In the genomic region with DNA sequence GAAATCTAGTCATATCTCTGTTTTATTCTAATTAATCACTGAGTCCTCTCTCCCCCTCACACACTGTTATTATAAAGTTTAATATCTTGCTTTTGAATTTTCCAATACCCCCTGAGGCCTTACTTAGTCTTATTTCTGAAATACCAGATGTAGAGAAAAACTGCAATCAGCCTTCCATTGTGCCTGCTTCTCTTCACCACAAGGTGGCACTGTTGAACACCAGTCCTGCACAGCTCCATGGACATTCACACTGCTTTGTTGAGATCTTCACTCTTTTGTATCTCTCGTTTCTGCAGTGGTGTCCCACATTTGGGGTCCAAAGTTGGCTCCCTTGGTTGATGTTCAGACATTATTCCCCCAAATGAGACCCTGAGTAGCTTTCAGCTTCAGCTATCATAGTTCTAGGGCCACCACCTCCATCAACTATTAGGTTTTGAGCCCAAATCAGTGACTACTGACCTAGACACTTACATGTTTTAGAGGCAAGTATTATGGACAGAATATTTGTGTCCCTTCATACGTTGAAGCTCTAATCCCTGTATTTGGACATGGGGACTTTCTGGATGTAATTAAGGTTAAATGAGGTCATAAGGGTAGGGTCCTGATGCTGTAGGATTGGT, we compare ENCODE assay signal across 9 cellular contexts. TPM values are rescaled to one million over a fixed set of nuclear protein-coding genes. Genes with fewer than 3 reads are reported as not detected.
DNase-seq lines count a peak whose midpoint lies in the region; ATAC-seq, FAIRE-seq and TF ChIP-seq lines count a peak whose summit lies in the region.
"Had no signal": no experiment of that assay in that cellular context is flagged by ENCODE, and none has a peak within 500 bp of the region (broad histone marks: within the 10 kb centered on the region; RNA-seq: fewer than 3 reads in every experiment).

No MANE protein-coding gene starts in this region.

- H3K4me1 Mint-ChIP-seq in activated CD4-positive, alpha-beta T cell treated with anti-CD3 and anti-CD28 coated beads, Interleukin-2, amount 10 ng/mL, durations not matched to agents 7 days and 5 days: no peaks in the 10 kb centered on the region
- H3K4me1 Mint-ChIP-seq in activated CD8-positive, alpha-beta memory T cell treated with anti-CD3 and anti-CD28 coated beads, Interleukin-2, amount 10 ng/mL, durations not matched to agents 7 days and 5 days: no peaks in the 10 kb centered on the region

- H3K4me3 ChIP-seq in K562 (no peak overlapping the region), parathyroid adenoma (ENCODE audit: low read depth, low read length) (no peak overlapping the region), mucosa of descending colon (no peak overlapping the region)

- no peaks in the 10 kb centered on the region; a peak in 1 of 5 replicates for H3K27me3 ChIP-seq in K562 (ENCODE audit: control insufficient read depth in 2 of 2, insufficient read depth in 2 of 2, low read length in 2 of 2)
- no peaks in the 10 kb centered on the region for H3K27me3 ChIP-seq in parathyroid adenoma (ENCODE audit: control insufficient read depth, insufficient read depth, low read length)

- POLR2A ChIA-PET in activated CD4-positive, alpha-beta T cell treated with anti-CD3 and anti-CD28 coated beads, Interleukin-2, amount 10 ng/mL, durations not matched to agents 7 days and 5 days (lab: Charles Lee): no interaction called here
- POLR2A ChIA-PET in K562 (lab: Yijun Ruan, JAX): interaction anchor here (1.2 kb wide), 1 partner anchor 15 kb away, joined by 3 read pairs; no protein-coding TSS in a partner anchor

- H2AFZ ChIP-seq in K562 (ENCODE audit: low read depth, low read length) (no peak overlapping the region), parathyroid adenoma (no peak overlapping the region)

- no peak overlapping the region for H3K9ac ChIP-seq in K562 (ENCODE audit: insufficient read depth in 1 of 2, low read depth in 2 of 2, low read length in 2 of 2)
- no peak overlapping the region for H3K9ac ChIP-seq in parathyroid adenoma

- H3K4me2 ChIP-seq in K562 (ENCODE audit: insufficient read depth, low read length): no peak overlapping the region
- H3K4me2 ChIP-seq in parathyroid adenoma (ENCODE audit: low read length): no peak overlapping the region

- no TSS peak for BruUV-seq in K562 (replicated peaks; lab: Mats Ljungman, UMichigan)

- TF ChIP-seq EP300 in K562 (IDR thresholded peaks at IDR 0.05; ENCODE audit: low read length): no peak

- peaks cover 10% of the 10 kb centered on the region for H3K9me3 ChIP-seq in K562 (replicated peaks; ENCODE audit: control insufficient read depth, insufficient read depth, low read depth, low read length)
- H3K9me3 ChIP-seq in parathyroid adenoma (ENCODE audit: control insufficient read depth, low read length): no peaks in the 10 kb centered on the region
- H3K9me3 ChIP-seq in mucosa of descending colon: peaks cover 31% of the 10 kb centered on the region

- peak; percentile 87 for FAIRE-seq in K562 (lab: Jason Lieb, UNC)
- FAIRE-seq: G401.6 had no signal

- H3K79me2 ChIP-seq in K562 (ENCODE audit: control insufficient read depth, insufficient read depth, low read length) (no peaks in the 10 kb centered on the region), parathyroid adenoma (peaks cover 11% of the 10 kb centered on the region)

- H3K27me3 Mint-ChIP-seq in activated CD4-positive, alpha-beta T cell treated with anti-CD3 and anti-CD28 coated beads, Interleukin-2, amount 10 ng/mL, durations not matched to agents 7 days and 5 days: no peaks in the 10 kb centered on the region
- no peaks in the 10 kb centered on the region for H3K27me3 Mint-ChIP-seq in activated CD8-positive, alpha-beta memory T cell treated with anti-CD3 and anti-CD28 coated beads, Interleukin-2, amount 10 ng/mL, durations not matched to agents 7 days and 5 days

- ATAC-seq in K562 (peak; percentile 71), mucosa of descending colon (no peak)
- no peak for ATAC-seq in activated CD8-positive, alpha-beta memory T cell treated with anti-CD3 and anti-CD28 coated beads, Interleukin-2, amount 10 ng/mL, durations not matched to agents 7 days and 5 days

- TF ChIP-seq RAD21 in K562 (CRISPR knock-in tag; conservative IDR thresholded peaks at IDR 0.05 in 1 of 2, IDR thresholded peaks at IDR 0.05 in 1 of 2): peak; percentile 64 to 89

- CTCF ChIA-PET in activated CD4-positive, alpha-beta T cell treated with anti-CD3 and anti-CD28 coated beads, Interleukin-2, amount 10 ng/mL, durations not matched to agents 7 days and 5 days (lab: Charles Lee): interaction anchor here (0.6 to 1.5 kb wide), 2 partner anchors 24 to 704 kb away, joined by 3 read pairs; no protein-coding TSS in a partner anchor
- CTCF ChIA-PET in K562 (lab: Yijun Ruan, JAX; ENCODE audit: low intra/inter-chr PET ratio): interaction anchor here (0.6 to 1.0 kb wide), 4 partner anchors 381 to 720 kb away, joined by 3 to 7 read pairs (median 4); no protein-coding TSS in a partner anchor
- CTCF ChIA-PET in activated CD8-positive, alpha-beta memory T cell treated with anti-CD3 and anti-CD28 coated beads, Interleukin-2, amount 10 ng/mL, durations not matched to agents 7 days and 5 days (lab: Charles Lee): interaction anchor here (0.8 to 1.5 kb wide), 5 partner anchors 8 to 720 kb away, joined by 3 to 5 read pairs (median 3); no protein-coding TSS in a partner anchor

- no peaks in the 10 kb centered on the region for H4K20me1 ChIP-seq in K562 (replicated peaks; ENCODE audit: control insufficient read depth, insufficient read depth, low read length)

- no peak overlapping the region for H3K4me3 Mint-ChIP-seq in activated CD4-positive, alpha-beta T cell treated with anti-CD3 and anti-CD28 coated beads, Interleukin-2, amount 10 ng/mL, durations not matched to agents 7 days and 5 days
- no peak overlapping the region for H3K4me3 Mint-ChIP-seq in activated CD8-positive, alpha-beta memory T cell treated with anti-CD3 and anti-CD28 coated beads, Interleukin-2, amount 10 ng/mL, durations not matched to agents 7 days and 5 days

- H3K36me3 Mint-ChIP-seq in activated CD4-positive, alpha-beta T cell treated with anti-CD3 and anti-CD28 coated beads, Interleukin-2, amount 10 ng/mL, durations not matched to agents 7 days and 5 days (ENCODE audit: low read depth): peaks cover 4% of the 10 kb centered on the region
- no peaks in the 10 kb centered on the region for H3K36me3 Mint-ChIP-seq in activated CD8-positive, alpha-beta memory T cell treated with anti-CD3 and anti-CD28 coated beads, Interleukin-2, amount 10 ng/mL, durations not matched to agents 7 days and 5 days

- H3K27ac Mint-ChIP-seq in activated CD4-positive, alpha-beta T cell treated with anti-CD3 and anti-CD28 coated beads, Interleukin-2, amount 10 ng/mL, durations not matched to agents 7 days and 5 days: no peak overlapping the region
- no peak overlapping the region for H3K27ac Mint-ChIP-seq in activated CD8-positive, alpha-beta memory T cell treated with anti-CD3 and anti-CD28 coated beads, Interleukin-2, amount 10 ng/mL, durations not matched to agents 7 days and 5 days

- TF ChIP-seq POLR2A in K562 (conservative IDR thresholded peaks at IDR 0.05): no peak

- no peaks in the 10 kb centered on the region for H3K4me1 ChIP-seq in K562 (replicated peaks in 1 of 2; ENCODE audit: control insufficient read depth in 2 of 2, insufficient read depth in 2 of 2, low read length in 2 of 2)
- H3K4me1 ChIP-seq in parathyroid adenoma: no peaks in the 10 kb centered on the region
- H3K4me1 ChIP-seq in mucosa of descending colon (ENCODE audit: low read depth): no peaks in the 10 kb centered on the region

- peak; percentile 78 to 87 (median 84) for TF ChIP-seq CTCF in K562 (IDR thresholded peaks at IDR 0.05 in 2 of 3, conservative IDR thresholded peaks at IDR 0.05 in 1 of 3; ENCODE audit: insufficient read depth in 2 of 3, low read depth in 1 of 3, low read length in 3 of 3)
- TF ChIP-seq CTCF in parathyroid adenoma (IDR thresholded peaks at IDR 0.05): peak; percentile 19
- TF ChIP-seq CTCF in mucosa of descending colon (IDR thresholded peaks at IDR 0.05): no peak

- peaks cover 46% of the 10 kb centered on the region for H3K9me3 Mint-ChIP-seq in activated CD4-positive, alpha-beta T cell treated with anti-CD3 and anti-CD28 coated beads, Interleukin-2, amount 10 ng/mL, durations not matched to agents 7 days and 5 days
- H3K9me3 Mint-ChIP-seq in activated CD8-positive, alpha-beta memory T cell treated with anti-CD3 and anti-CD28 coated beads, Interleukin-2, amount 10 ng/mL, durations not matched to agents 7 days and 5 days (ENCODE audit: low read depth): peaks cover 25% of the 10 kb centered on the region

- H3K36me3 ChIP-seq in K562 (ENCODE audit: control insufficient read depth, insufficient read depth, low read length) (no peaks in the 10 kb centered on the region), parathyroid adenoma (ENCODE audit: control insufficient read depth, insufficient read depth, low read length) (no peaks in the 10 kb centered on the region), mucosa of descending colon (ENCODE audit: low read depth) (no peaks in the 10 kb centered on the region)

- DNase-seq in activated CD4-positive, alpha-beta T cell treated with anti-CD3 and anti-CD28 coated beads, Interleukin-2, amount 10 ng/mL, durations not matched to agents 7 days and 5 days: peak; percentile 22
- no peak for DNase-seq in activated CD4-positive, alpha-beta T cell treated with anti-CD3 and anti-CD28 coated beads, Interleukin-2, amount 50 U/mL, for 4 hours
- DNase-seq in KG1 (lab: John Stamatoyannopoulos, UW): peak; percentile 37
- DNase-seq in K562 (ENCODE audit: extremely low read depth in 1 of 4, low spot score in 3 of 4): peak; percentile 48 to 69 (median 50)
- no peak for DNase-seq in mucosa of descending colon
- DNase-seq in NCI-H446 (lab: John Stamatoyannopoulos, UW): no peak
- no peak for DNase-seq in activated CD8-positive, alpha-beta memory T cell treated with anti-CD3 and anti-CD28 coated beads, Interleukin-2, amount 10 ng/mL, durations not matched to agents 7 days and 5 days

- in situ Hi-C loops in K562 (cut with MboI): no loop called here

- intact Hi-C loops in K562 (cut with micrococcal nuclease): loop anchor here (1.0 kb wide), 1 partner anchor 24 kb away; the partner anchor contains the start of gene BOD1
- intact Hi-C loops in mucosa of descending colon (cut with DNase I, micrococcal nuclease): no loop called here

- WGBS in K562 (ENCODE audit: insufficient coverage, low coverage, missing lambda C conversion rate): 3% methylated on average over 2 of the region's 2 CpGs

- no peaks in the 10 kb centered on the region for H3K9me1 ChIP-seq in K562 (ENCODE audit: control insufficient read depth, insufficient read depth, low read length)

- H3K27ac ChIP-seq in K562 (ENCODE audit: extremely low read depth, low read depth, low read length) (no peak overlapping the region), parathyroid adenoma (no peak overlapping the region)

RNA-seq across cellular contexts. Expression of gene BOD1, which starts 24.3 kb away (rescaled TPM):
- 10 to 100 TPM; 17.7 to 22.6 TPM for total RNA-seq in activated CD4-positive, alpha-beta T cell treated with anti-CD3 and anti-CD28 coated beads, Interleukin-2, amount 10 ng/mL, durations not matched to agents 7 days and 5 days
- total RNA-seq in K562 (2011; cell fraction: chromatin; rRNA removed; ENCODE audit: low replicate concordance): 16.7 and 29.4 TPM in 2 replicates
- total RNA-seq in K562 (2011; cell fraction: nucleolus; rRNA removed): 12.8 and 14.3 TPM in 2 replicates
- 20.2 and 24.8 TPM in 2 replicates for total RNA-seq in K562 (2011; cell fraction: nucleoplasm; rRNA removed)
- total RNA-seq in K562 (2014; rRNA removed) (19.3 and 20.3 TPM in 2 replicates), K562 (2014; rRNA removed; fragmentation: Illumina TruSeq; extraction: Trizol) (20.2 and 22.6 TPM in 2 replicates), K562 (2015; rRNA removed; fragmentation: Illumina TruSeq; extraction: Trizol) (31.1 and 31.5 TPM in 2 replicates), K562 (2021) (17.9 and 22.0 TPM in 2 replicates), mucosa of descending colon (10 to 100 TPM; 22.1 to 38.3 (median 25.9) TPM)
- polyA plus RNA-seq in K562 (2011; rRNA removed) (31.6 and 35.6 TPM in 2 replicates), K562 (2014; fragmentation: Illumina TruSeq; extraction: Trizol) (22.0 and 24.6 TPM in 2 replicates), K562 (2014; fragmentation: Nextera tagmentation; extraction: Ambion mirVana) (10 to 100 TPM; 10.1 to 10.8 TPM), K562 (2014; rRNA removed) (23.8 and 26.7 TPM in 2 replicates)
- polyA plus RNA-seq in K562 (2011; cell fraction: cytosol; rRNA removed): 12.4 and 22.2 TPM in 2 replicates
- 56.7 and 79.6 TPM in 2 replicates for polyA plus RNA-seq in K562 (2011; cell fraction: nucleus; rRNA removed)
- 18.4 and 19.0 TPM in 2 replicates for polyA plus RNA-seq in K562 (2012)
- polyA minus RNA-seq in K562 (2011; rRNA and poly(A)+ RNA removed): 29.3 and 39.7 TPM in 2 replicates
- 8.3 and 10.8 TPM in 2 replicates for polyA minus RNA-seq in K562 (2011; cell fraction: cytosol; rRNA and poly(A)+ RNA removed)
- 14.5 and 37.8 TPM in 2 replicates for polyA minus RNA-seq in K562 (2011; cell fraction: nucleus; rRNA and poly(A)+ RNA removed)
- total RNA-seq in activated CD8-positive, alpha-beta memory T cell treated with anti-CD3 and anti-CD28 coated beads, Interleukin-2, amount 10 ng/mL, durations not matched to agents 7 days and 5 days: 10 to 100 TPM; 15.5 to 18.5 TPM

Comparison
In these comparisons a context has a peak if more than half of its experiments do, and no peak if none do; other contexts are left out.
1. DNase-seq: peak in activated CD4-positive, alpha-beta T cell treated with anti-CD3 and anti-CD28 coated beads, Interleukin-2, amount 10 ng/mL, durations not matched to agents 7 days and 5 days (single experiment), KG1 (single experiment) and K562 (4 of 4); none in activated CD4-positive, alpha-beta T cell treated with anti-CD3 and anti-CD28 coated beads, Interleukin-2, amount 50 U/mL, for 4 hours (0 of 2), mucosa of descending colon (0 of 3), NCI-H446 (0 of 2) and activated CD8-positive, alpha-beta memory T cell treated with anti-CD3 and anti-CD28 coated beads, Interleukin-2, amount 10 ng/mL, durations not matched to agents 7 days and 5 days (single experiment).